In genomic region chr10:126027707-126028106, GRCh38 we compare ENCODE assay signal across 25 cellular contexts.
A peak's percentile ranks its signal among the peaks of the same experiment; 100 is the strongest.
DNase-seq lines count a peak whose midpoint lies in the region; ATAC-seq, FAIRE-seq and TF ChIP-seq lines count a peak whose summit lies in the region.
"Had no signal": no experiment of that assay in that cellular context is flagged by ENCODE, and none has a peak within 500 bp of the region (broad histone marks: within the 10 kb centered on the region; RNA-seq: fewer than 3 reads in every experiment).

No MANE protein-coding gene starts in this region.

- in situ Hi-C loops in HepG2 (cut with HindIII; ENCODE audit: extremely low pct_ligation_motif_present, low pct_unique_long_range_greater_than_20kb) = no loop called here

- H3K9ac ChIP-seq in HepG2 (ENCODE audit: insufficient read depth, low read depth, low read length) = no peak overlapping the region
- H3K9ac ChIP-seq: BLaER1 treated with 17β-estradiol and CSF1 and Interleukin-3, amounts not matched to agents 10 nM and 100 nM had no signal

- H3K4me1 ChIP-seq in HepG2 (ENCODE audit: insufficient read depth, low read length) (no peaks in the 10 kb centered on the region), right lobe of liver (no peaks in the 10 kb centered on the region), mucosa of descending colon (ENCODE audit: low read depth) (no peaks in the 10 kb centered on the region)
- H3K4me1 ChIP-seq: A549 had no signal

- peaks cover 18% of the 10 kb centered on the region for H3K4me1 Mint-ChIP-seq in dendritic cell treated with granulocyte-macrophage colony-stimulating factor and Interleukin-4, amounts not matched to agents 40 ng/mL and 50 ng/mL, for 4 days (ENCODE audit: low read depth)
- H3K4me1 Mint-ChIP-seq: B cell; CD4-positive, alpha-beta memory T cell; CD8-positive, alpha-beta memory T cell had no signal

- TF ChIP-seq EP300 in HepG2 (IDR thresholded peaks at IDR 0.05; ENCODE audit: low read depth in 2 of 2, low read length in 2 of 2) (no peak), HepG2 (CRISPR knock-in tag; IDR thresholded peaks at IDR 0.05; ENCODE audit: borderline replicate concordance) (no peak)

- H3K27ac ChIP-seq in HepG2 (ENCODE audit: extremely low read length, insufficient read depth, low read length) = no peak overlapping the region
- no peak overlapping the region for H3K27ac ChIP-seq in right lobe of liver
- H3K27ac ChIP-seq: 22Rv1; A549; BLaER1 treated with 17β-estradiol and CSF1 and Interleukin-3, amounts not matched to agents 10 nM and 100 nM; C4-2B had no signal

- peaks cover 5% of the 10 kb centered on the region for H3K36me3 Mint-ChIP-seq in dendritic cell treated with granulocyte-macrophage colony-stimulating factor and Interleukin-4, amounts not matched to agents 40 ng/mL and 50 ng/mL, for 4 days (ENCODE audit: low read depth)

- intact Hi-C loops in HepG2 (cut with micrococcal nuclease; ENCODE audit: unreplicated experiment) = no loop called here
- intact Hi-C loops in right lobe of liver (cut with DNase I) = no loop called here
- intact Hi-C loops in dendritic cell treated with granulocyte-macrophage colony-stimulating factor and Interleukin-4, amounts not matched to agents 40 ng/mL and 50 ng/mL, for 4 days (cut with micrococcal nuclease) = no loop called here
- intact Hi-C loops in mucosa of descending colon (cut with DNase I, micrococcal nuclease) = no loop called here

- H3K4me3 ChIP-seq in HepG2 (replicated peaks in 1 of 3; ENCODE audit: insufficient read depth in 1 of 3, low read depth in 2 of 3, low read length in 3 of 3) = no peak overlapping the region
- no peak overlapping the region for H3K4me3 ChIP-seq in right lobe of liver
- H3K4me3 ChIP-seq in fibroblast of pulmonary artery (replicated peaks; ENCODE audit: low read depth, low read length) = no peak overlapping the region
- H3K4me3 ChIP-seq in mucosa of descending colon = no peak overlapping the region
- H3K4me3 ChIP-seq: A549; BLaER1 treated with 17β-estradiol and CSF1 and Interleukin-3, amounts not matched to agents 10 nM and 100 nM had no signal

- no peak for DNase-seq in HepG2 (ENCODE audit: low spot score)
- no peak for DNase-seq in right lobe of liver
- peak; percentile 36 for DNase-seq in fibroblast of pulmonary artery (ENCODE audit: low read depth)
- no peak for DNase-seq in NCI-H2029 (lab: John Stamatoyannopoulos, UW)
- DNase-seq in DMS79 (lab: John Stamatoyannopoulos, UW) = no peak
- no peak for DNase-seq in mucosa of descending colon
- DNase-seq: AML-193; CD4-positive, alpha-beta memory T cell; CD4-positive, CD25-positive, alpha-beta regulatory T cell; CD8-positive, alpha-beta memory T cell; COR-L47; DMS 273 treated with DMSO at 0.1 percent for 48 hours; DMS153; DMS53; DMS79 treated with DMSO at 0.1 percent for 48 hours; GF-D8 had no signal

- no peak for TF ChIP-seq POLR2A in HepG2 (IDR thresholded peaks at IDR 0.05; ENCODE audit: insufficient read depth in 1 of 2, low read depth in 2 of 2, low read length in 2 of 2)
- TF ChIP-seq POLR2A in right lobe of liver (IDR thresholded peaks at IDR 0.05) = no peak

- H3K27me3 ChIP-seq in HepG2 (ENCODE audit: control insufficient read depth in 1 of 2, insufficient read depth in 2 of 2, low read length in 2 of 2) (no peaks in the 10 kb centered on the region), right lobe of liver (no peaks in the 10 kb centered on the region)
- H3K27me3 ChIP-seq: BLaER1 treated with 17β-estradiol and CSF1 and Interleukin-3, amounts not matched to agents 10 nM and 100 nM had no signal

- ATAC-seq in HepG2 (no peak), right lobe of liver (no peak), mucosa of descending colon (no peak)
- ATAC-seq: A549 had no signal

- no peaks in the 10 kb centered on the region for H3K36me3 ChIP-seq in HepG2 (replicated peaks in 1 of 2; ENCODE audit: control insufficient read depth in 1 of 2, insufficient read depth in 2 of 2, low read length in 2 of 2)
- no peaks in the 10 kb centered on the region for H3K36me3 ChIP-seq in right lobe of liver
- no peaks in the 10 kb centered on the region for H3K36me3 ChIP-seq in mucosa of descending colon (ENCODE audit: low read depth)
- H3K36me3 ChIP-seq: BLaER1 treated with 17β-estradiol and CSF1 and Interleukin-3, amounts not matched to agents 10 nM and 100 nM had no signal

- H3K79me2 ChIP-seq in HepG2 (ENCODE audit: insufficient read depth, low read length) = no peaks in the 10 kb centered on the region

- no TSS peak for BruUV-seq in HepG2 (replicated peaks; lab: Mats Ljungman, UMichigan)

- no peak overlapping the region for H3K4me3 Mint-ChIP-seq in dendritic cell treated with granulocyte-macrophage colony-stimulating factor and Interleukin-4, amounts not matched to agents 40 ng/mL and 50 ng/mL, for 4 days
- H3K4me3 Mint-ChIP-seq: B cell; CD4-positive, alpha-beta memory T cell; CD4-positive, CD25-positive, alpha-beta regulatory T cell; CD8-positive, alpha-beta memory T cell had no signal

- no peak overlapping the region for H2AFZ ChIP-seq in HepG2 (ENCODE audit: low read length)

- no peak for TF ChIP-seq CTCF in HepG2 (CRISPR knock-in tag; IDR thresholded peaks at IDR 0.05)
- TF ChIP-seq CTCF in right lobe of liver (IDR thresholded peaks at IDR 0.05) = no peak
- no peak for TF ChIP-seq CTCF in fibroblast of pulmonary artery (IDR thresholded peaks at IDR 0.05; ENCODE audit: low read length, missing control alignments)
- TF ChIP-seq CTCF in mucosa of descending colon (IDR thresholded peaks at IDR 0.05) = no peak

- no peak for FAIRE-seq in HepG2 (lab: Jason Lieb, UNC)
- FAIRE-seq: A549, G401.6, GM12891, GM19239 had no signal

- POLR2A ChIA-PET in HepG2 (lab: Yijun Ruan, JAX) = no interaction called here

- H3K27me3 Mint-ChIP-seq in dendritic cell treated with granulocyte-macrophage colony-stimulating factor and Interleukin-4, amounts not matched to agents 40 ng/mL and 50 ng/mL, for 4 days = peaks cover 10% of the 10 kb centered on the region
- H3K27me3 Mint-ChIP-seq: B cell; CD4-positive, alpha-beta memory T cell; CD4-positive, CD25-positive, alpha-beta regulatory T cell had no signal

- no peak overlapping the region for H3K4me2 ChIP-seq in HepG2 (ENCODE audit: low read depth, low read length)
- H3K4me2 ChIP-seq: A549; BLaER1 treated with 17β-estradiol and CSF1 and Interleukin-3, amounts not matched to agents 10 nM and 100 nM had no signal

- 4% methylated on average over 1 of the region's 1 CpG for WGBS in HepG2 (ENCODE audit: low lambda C conversion rate)
- 31% methylated on average over 1 of the region's 1 CpG for WGBS in right lobe of liver (ENCODE audit: insufficient coverage, low coverage, low lambda C conversion rate, missing lambda C conversion rate)

- no peaks in the 10 kb centered on the region for H4K20me1 ChIP-seq in HepG2 (ENCODE audit: insufficient read depth, low read length)
- H4K20me1 ChIP-seq: BLaER1 treated with 17β-estradiol and CSF1 and Interleukin-3, amounts not matched to agents 10 nM and 100 nM had no signal

- CTCF ChIA-PET in HepG2 (lab: Yijun Ruan, JAX; ENCODE audit: low intra/inter-chr PET ratio, low total read pairs) = no interaction called here

- no peak for TF ChIP-seq RAD21 in HepG2 (CRISPR knock-in tag; IDR thresholded peaks at IDR 0.05)

- H3K9me3 Mint-ChIP-seq in dendritic cell treated with granulocyte-macrophage colony-stimulating factor and Interleukin-4, amounts not matched to agents 40 ng/mL and 50 ng/mL, for 4 days = peaks cover 27% of the 10 kb centered on the region

- H3K27ac Mint-ChIP-seq in dendritic cell treated with granulocyte-macrophage colony-stimulating factor and Interleukin-4, amounts not matched to agents 40 ng/mL and 50 ng/mL, for 4 days = peak overlapping the region; percentile 33
- H3K27ac Mint-ChIP-seq: B cell; CD4-positive, CD25-positive, alpha-beta regulatory T cell; CD8-positive, alpha-beta memory T cell had no signal

- no peaks in the 10 kb centered on the region; the same call in 1 of the 2 replicates for H3K9me3 ChIP-seq in HepG2 (ENCODE audit: low read length)
- no peaks in the 10 kb centered on the region for H3K9me3 ChIP-seq in right lobe of liver
- H3K9me3 ChIP-seq in mucosa of descending colon = peaks cover 12% of the 10 kb centered on the region

TF ChIP-seq in HepG2, 621 proteins besides CTCF, POLR2A, EP300 and RAD21:
- TF ChIP-seq GFI1 (CRISPR knock-in tag; IDR thresholded peaks at IDR 0.05; ENCODE audit: borderline replicate concordance) = no peak
- TF ChIP-seq ZNF18 (CRISPR knock-in tag; IDR thresholded peaks at IDR 0.05; ENCODE audit: insufficient replicate concordance) = no peak
- 0 out of 2 replicates have a peak, but pooled peaks have one; percentile 21 for TF ChIP-seq ATF7 (IDR thresholded peaks at IDR 0.05)
- TF ChIP-seq ATF7 (CRISPR knock-in tag; IDR thresholded peaks at IDR 0.05) = no peak
